Comparison of ENCODE assay signal across 11 cellular contexts in genomic region chr1:93042822-93043557, GRCh38. TPM values are rescaled to one million over a fixed set of nuclear protein-coding genes. Genes with fewer than 3 reads are reported as not detected.
DNase-seq lines count a peak whose midpoint lies in the region; ATAC-seq and TF ChIP-seq lines count a peak whose summit lies in the region.
"Had no signal": no experiment of that assay in that cellular context is flagged by ENCODE, and none has a peak within 500 bp of the region (broad histone marks: within the 10 kb centered on the region; RNA-seq: fewer than 3 reads in every experiment).

No MANE protein-coding gene starts in this region.

- H3K9ac ChIP-seq in KMS-11 (peak overlapping the region; percentile 61; the same call in 1 of the 2 replicates), duodenal mucosa (ENCODE audit: low read depth in 1 of 2, low read length in 2 of 2) (peak overlapping the region in 1 of 2 donors; percentile 38)

- H3K27me3 Mint-ChIP-seq in activated CD8-positive, alpha-beta memory T cell treated with anti-CD3 and anti-CD28 coated beads, Interleukin-2, amount 10 ng/mL, durations not matched to agents 7 days and 5 days = no peaks in the 10 kb centered on the region
- no peaks in the 10 kb centered on the region for H3K27me3 Mint-ChIP-seq in stimulated activated naive CD8-positive, alpha-beta T cell treated with anti-CD3 and anti-CD28 coated beads, Interleukin-15, amount 100 ng/mL, for 72 hours

- DNase-seq in activated CD8-positive, alpha-beta memory T cell treated with anti-CD3 and anti-CD28 coated beads, Interleukin-2, amount 10 ng/mL, durations not matched to agents 7 days and 5 days = no peak
- no peak for DNase-seq in activated CD8-positive, alpha-beta memory T cell treated with anti-CD3 and anti-CD28 coated beads for 24 hours
- DNase-seq in stimulated activated naive CD8-positive, alpha-beta T cell treated with anti-CD3 and anti-CD28 coated beads, Interleukin-15, amount 100 ng/mL, for 72 hours = no peak
- no peak for DNase-seq in Kasumi-1 (lab: John Stamatoyannopoulos, UW)
- DNase-seq in GM03348 (ENCODE audit: low spot score) = no peak
- DNase-seq: aorta had no signal

- H3K4me1 ChIP-seq in KMS-11 (ENCODE audit: low read depth, poor library complexity, severe bottlenecking) = peaks cover 37% of the 10 kb centered on the region
- no peaks in the 10 kb centered on the region for H3K4me1 ChIP-seq in duodenal mucosa (ENCODE audit: control insufficient read depth in 1 of 2, insufficient read depth in 2 of 2, low read length in 2 of 2)

- H3K9me3 ChIP-seq in duodenal mucosa (ENCODE audit: control insufficient read depth in 1 of 2, low read length in 2 of 2) = no peaks in the 10 kb centered on the region

- H3K4me3 ChIP-seq in KMS-11 (IDR thresholded peaks at IDR 0.05; ENCODE audit: insufficient read depth, low read depth, low read length) (no peak overlapping the region), duodenal mucosa (ENCODE audit: low read depth in 1 of 2, low read length in 2 of 2) (peak overlapping the region; percentile 64 to 68)

- peak overlapping the region; percentile 91 for H3K27ac ChIP-seq in KMS-11
- peak overlapping the region; percentile 34 for H3K27ac ChIP-seq in duodenal mucosa (ENCODE audit: low read depth, low read length)

- no peaks in the 10 kb centered on the region for H4K20me1 ChIP-seq in KMS-11 (ENCODE audit: insufficient read depth)

- peak overlapping the region; percentile 97 for H3K27ac Mint-ChIP-seq in activated CD8-positive, alpha-beta memory T cell treated with anti-CD3 and anti-CD28 coated beads, Interleukin-2, amount 10 ng/mL, durations not matched to agents 7 days and 5 days
- peak overlapping the region; percentile 48 to 93 for H3K27ac Mint-ChIP-seq in stimulated activated naive CD8-positive, alpha-beta T cell treated with anti-CD3 and anti-CD28 coated beads, Interleukin-15, amount 100 ng/mL, for 72 hours
- H3K27ac Mint-ChIP-seq: WTC11 had no signal

- peak overlapping the region; percentile 66 for H3K4me2 ChIP-seq in KMS-11

- H3K36me3 ChIP-seq in KMS-11 (ENCODE audit: insufficient read depth) (no peaks in the 10 kb centered on the region), duodenal mucosa (ENCODE audit: control insufficient read depth in 1 of 2, insufficient read depth in 2 of 2, low read length in 2 of 2) (no peaks in the 10 kb centered on the region)

- peak; percentile 11 for ATAC-seq in activated CD8-positive, alpha-beta memory T cell treated with anti-CD3 and anti-CD28 coated beads, Interleukin-2, amount 10 ng/mL, durations not matched to agents 7 days and 5 days
- peak; percentile 53 for ATAC-seq in stimulated activated naive CD8-positive, alpha-beta T cell treated with anti-CD3 and anti-CD28 coated beads, Interleukin-15, amount 100 ng/mL, for 72 hours
- no peak for ATAC-seq in GM19397 (IDR thresholded peaks at IDR 0.05; ENCODE audit: unreplicated experiment)
- ATAC-seq: Right ventricle myocardium inferior, WTC11 had no signal

- H3K27me3 ChIP-seq in KMS-11 (ENCODE audit: insufficient read depth, low read depth) (no peaks in the 10 kb centered on the region), duodenal mucosa (ENCODE audit: control insufficient read depth in 1 of 2, insufficient read depth in 2 of 2, low read length in 2 of 2) (no peaks in the 10 kb centered on the region)

- H3K36me3 Mint-ChIP-seq in activated CD8-positive, alpha-beta memory T cell treated with anti-CD3 and anti-CD28 coated beads, Interleukin-2, amount 10 ng/mL, durations not matched to agents 7 days and 5 days = peaks cover 1% of the 10 kb centered on the region
- H3K36me3 Mint-ChIP-seq: WTC11 had no signal

- peaks cover 28% of the 10 kb centered on the region for H3K4me1 Mint-ChIP-seq in activated CD8-positive, alpha-beta memory T cell treated with anti-CD3 and anti-CD28 coated beads, Interleukin-2, amount 10 ng/mL, durations not matched to agents 7 days and 5 days
- peaks cover 16% of the 10 kb centered on the region for H3K4me1 Mint-ChIP-seq in stimulated activated naive CD8-positive, alpha-beta T cell treated with anti-CD3 and anti-CD28 coated beads, Interleukin-15, amount 100 ng/mL, for 72 hours

- H3K4me3 Mint-ChIP-seq in activated CD8-positive, alpha-beta memory T cell treated with anti-CD3 and anti-CD28 coated beads, Interleukin-2, amount 10 ng/mL, durations not matched to agents 7 days and 5 days = peak overlapping the region; percentile 74
- H3K4me3 Mint-ChIP-seq in stimulated activated naive CD8-positive, alpha-beta T cell treated with anti-CD3 and anti-CD28 coated beads, Interleukin-15, amount 100 ng/mL, for 72 hours = peak overlapping the region; percentile 66 to 67
- H3K4me3 Mint-ChIP-seq: WTC11 had no signal

- H2AFZ ChIP-seq in KMS-11 (ENCODE audit: low read depth) = peak overlapping the region; percentile 83

- no peaks in the 10 kb centered on the region for H3K9me3 Mint-ChIP-seq in activated CD8-positive, alpha-beta memory T cell treated with anti-CD3 and anti-CD28 coated beads, Interleukin-2, amount 10 ng/mL, durations not matched to agents 7 days and 5 days (ENCODE audit: low read depth)
- no peaks in the 10 kb centered on the region for H3K9me3 Mint-ChIP-seq in stimulated activated naive CD8-positive, alpha-beta T cell treated with anti-CD3 and anti-CD28 coated beads, Interleukin-15, amount 100 ng/mL, for 72 hours
- H3K9me3 Mint-ChIP-seq: WTC11 had no signal

- H3K79me2 ChIP-seq in KMS-11 (ENCODE audit: insufficient read depth, low read depth) = no peaks in the 10 kb centered on the region

- CTCF ChIA-PET in activated CD8-positive, alpha-beta memory T cell treated with anti-CD3 and anti-CD28 coated beads, Interleukin-2, amount 10 ng/mL, durations not matched to agents 7 days and 5 days (lab: Charles Lee) = interaction anchor here (0.8 to 1.7 kb wide), 11 partner anchors 10 to 74 kb away, joined by 3 to 13 read pairs (median 5); partner anchors contain the start of gene MTF2

- TF ChIP-seq CTCF in KMS-11 (conservative IDR thresholded peaks at IDR 0.05; ENCODE audit: low read depth, low read length) = no peak

RNA-seq across cellular contexts. Expression of gene MTF2, which starts 36.1 kb away (rescaled TPM):
- 10 to 100 TPM; 70.6 to 75.7 TPM for total RNA-seq in activated CD8-positive, alpha-beta memory T cell treated with anti-CD3 and anti-CD28 coated beads, Interleukin-2, amount 10 ng/mL, durations not matched to agents 7 days and 5 days
